In genomic region chr2:124317628-124318027, GRCh38 we compare ENCODE assay signal across 19 cellular contexts.
DNase-seq lines count a peak whose midpoint lies in the region; ATAC-seq, FAIRE-seq and TF ChIP-seq lines count a peak whose summit lies in the region.
"Had no signal": no experiment of that assay in that cellular context is flagged by ENCODE, and none has a peak within 500 bp of the region (broad histone marks: within the 10 kb centered on the region; RNA-seq: fewer than 3 reads in every experiment).

No MANE protein-coding gene starts in this region.

- peaks cover 3% of the 10 kb centered on the region; the same call in 1 of the 2 replicates for H3K23me2 ChIP-seq in H1 (ENCODE audit: low read depth, low read length)

- H3K4me2 ChIP-seq in GM23338 (no peak overlapping the region), Karpas-422 (ENCODE audit: low read depth, low read length, poor library complexity, severe bottlenecking) (peak overlapping the region; percentile 73), H1 (ENCODE audit: insufficient read depth in 1 of 2, low read depth in 2 of 2, low read length in 2 of 2) (no peak overlapping the region), neuronal stem cell (ENCODE audit: insufficient read depth, low read length, poor library complexity, severe bottlenecking) (no peak overlapping the region)

- no peak for TF ChIP-seq RAD21 in H1 (IDR thresholded peaks at IDR 0.05 in 1 of 2, conservative IDR thresholded peaks at IDR 0.05 in 1 of 2; ENCODE audit: low read depth in 2 of 2, low read length in 2 of 2)

- H3K9me2 ChIP-seq in GM23338 (ENCODE audit: insufficient read depth) (no peaks in the 10 kb centered on the region), Karpas-422 (replicated peaks; ENCODE audit: insufficient read depth, low read length) (no peaks in the 10 kb centered on the region)

- H3K4ac ChIP-seq in H1 (replicated peaks; ENCODE audit: insufficient read length, low read depth, low read length) = no peak overlapping the region
- no peak overlapping the region for H3K4ac ChIP-seq in neuronal stem cell (ENCODE audit: low read length)

- H3K36me3 ChIP-seq in GM23338 (ENCODE audit: insufficient read depth) = no peaks in the 10 kb centered on the region
- H3K36me3 ChIP-seq in Karpas-422 (ENCODE audit: insufficient read depth, low read length) = no peaks in the 10 kb centered on the region
- H3K36me3 ChIP-seq in H1 (ENCODE audit: control insufficient read depth in 2 of 4, insufficient read depth in 4 of 4, low read length in 3 of 4) = no peaks in the 10 kb centered on the region
- H3K36me3 ChIP-seq in neuronal stem cell (replicated peaks in 1 of 2; ENCODE audit: control insufficient read depth in 2 of 2, insufficient read depth in 2 of 2, low read length in 2 of 2) = no peaks in the 10 kb centered on the region
- H3K36me3 ChIP-seq in right atrium auricular region = no peaks in the 10 kb centered on the region

- no peaks in the 10 kb centered on the region; the same call in 2 of the 3 replicates for H3K9me3 Mint-ChIP-seq in GM23338

- H3K27ac Mint-ChIP-seq in GM23338 = no peak overlapping the region
- H3K27ac Mint-ChIP-seq: CD4-positive, CD25-positive, alpha-beta regulatory T cell; CD8-positive, alpha-beta T cell had no signal

- peaks cover 8% of the 10 kb centered on the region for H3K4me1 ChIP-seq in GM23338 (ENCODE audit: insufficient read depth)
- peaks cover 92% of the 10 kb centered on the region for H3K4me1 ChIP-seq in Karpas-422 (ENCODE audit: low read length)
- peaks cover 0 to 3% (median 1%) of the 10 kb centered on the region in 4 experiments; a peak in 2 of 7 replicates for H3K4me1 ChIP-seq in H1 (replicated peaks in 1 of 4; ENCODE audit: control insufficient read depth in 3 of 4, insufficient read depth in 4 of 4, low read length in 3 of 4)
- H3K4me1 ChIP-seq in neuronal stem cell (ENCODE audit: control insufficient read depth in 2 of 2, insufficient read depth in 1 of 2, low read depth in 1 of 2, low read length in 2 of 2) = no peaks in the 10 kb centered on the region
- H3K4me1 ChIP-seq in right atrium auricular region = no peaks in the 10 kb centered on the region

- no peaks in the 10 kb centered on the region for H3F3A ChIP-seq in GM23338 (replicated peaks; ENCODE audit: low read depth)

- H4K20me1 ChIP-seq in GM23338 (replicated peaks; ENCODE audit: insufficient read depth) (no peaks in the 10 kb centered on the region), Karpas-422 (ENCODE audit: insufficient read depth, low read depth, low read length) (no peaks in the 10 kb centered on the region), H1 (replicated peaks in 1 of 2; ENCODE audit: control insufficient read depth in 1 of 2, insufficient read depth in 2 of 2, low read length in 2 of 2) (no peaks in the 10 kb centered on the region)

- H2AFZ ChIP-seq in GM23338 (peak overlapping the region; percentile 28; the same call in 1 of the 2 replicates), Karpas-422 (ENCODE audit: low read length) (peak overlapping the region; percentile 38), H1 (ENCODE audit: low read length) (peak overlapping the region; percentile 57; the same call in 1 of the 2 replicates), neuronal stem cell (ENCODE audit: low read length) (no peak overlapping the region)

- H3K9me3 ChIP-seq in Karpas-422 (ENCODE audit: low read length) = no peaks in the 10 kb centered on the region
- no peaks in the 10 kb centered on the region for H3K9me3 ChIP-seq in H1 (ENCODE audit: insufficient read depth in 2 of 2, low read depth in 1 of 2, low read length in 1 of 2)
- no peaks in the 10 kb centered on the region for H3K9me3 ChIP-seq in neuronal stem cell (replicated peaks in 1 of 2; ENCODE audit: control insufficient read depth in 2 of 2, insufficient read depth in 1 of 2, low read depth in 1 of 2, low read length in 2 of 2)
- no peaks in the 10 kb centered on the region for H3K9me3 ChIP-seq in right atrium auricular region

- no peak overlapping the region for H3K4me3 ChIP-seq in GM23338
- H3K4me3 ChIP-seq in Karpas-422 (ENCODE audit: low read length) = peak overlapping the region; percentile 13; the same call in 1 of the 2 replicates
- no peak overlapping the region for H3K4me3 ChIP-seq in H1 (ENCODE audit: extremely low read depth in 1 of 4, insufficient read depth in 2 of 4, low read depth in 3 of 4, low read length in 4 of 4)
- no peak overlapping the region for H3K4me3 ChIP-seq in neuronal stem cell (ENCODE audit: low read length in 2 of 2)
- no peak overlapping the region for H3K4me3 ChIP-seq in right atrium auricular region

- H3K4me1 Mint-ChIP-seq in GM23338 = peaks cover 20% of the 10 kb centered on the region

- TF ChIP-seq CTCF in GM23338 (conservative IDR thresholded peaks at IDR 0.05; ENCODE audit: low read depth in 2 of 2) = no peak
- no peak for TF ChIP-seq CTCF in H1 (IDR thresholded peaks at IDR 0.05; ENCODE audit: control extremely low read depth in 1 of 3, insufficient read depth in 1 of 3, low read depth in 1 of 3, low read length in 3 of 3)
- no peak for TF ChIP-seq CTCF in right atrium auricular region (IDR thresholded peaks at IDR 0.05)

- ATAC-seq in GM23338 (no peak), HG03354 (IDR thresholded peaks at IDR 0.05; ENCODE audit: poor library complexity, severe bottlenecking, unreplicated experiment) (no peak)
- ATAC-seq: CD8-positive, alpha-beta T cell had no signal

- no peak for FAIRE-seq in H1 (lab: Jason Lieb, UNC)
- FAIRE-seq: GM12891, GM18507 had no signal

- H4K5ac ChIP-seq in H1 (ENCODE audit: insufficient read length, low read depth, low read length) = no peak overlapping the region

- H4K8ac ChIP-seq in H1 (ENCODE audit: extremely low read depth, insufficient read depth, low read length) (no peak overlapping the region), neuronal stem cell (ENCODE audit: low read depth, low read length) (no peak overlapping the region)

- H3K9ac ChIP-seq in Karpas-422 (ENCODE audit: low read length) (peak overlapping the region; percentile 53), H1 (replicated peaks in 1 of 4; ENCODE audit: extremely low read depth in 1 of 4, low read depth in 3 of 4, low read length in 3 of 4) (no peak overlapping the region; a peak in 1 of 7 replicates), neuronal stem cell (ENCODE audit: low read depth, low read length, poor library complexity) (peak overlapping the region; percentile 84)

- no peak overlapping the region for H3K56ac ChIP-seq in H1 (replicated peaks; ENCODE audit: insufficient read length, low read depth, low read length)

- no peaks in the 10 kb centered on the region for H3K36me3 Mint-ChIP-seq in GM23338 (ENCODE audit: low read depth)
- H3K36me3 Mint-ChIP-seq: CD4-positive, CD25-positive, alpha-beta regulatory T cell; CD8-positive, alpha-beta T cell had no signal

- no peaks in the 10 kb centered on the region for H3K79me1 ChIP-seq in H1 (ENCODE audit: low read depth, low read length)
- H3K79me1 ChIP-seq in neuronal stem cell (ENCODE audit: low read depth, low read length) = no peaks in the 10 kb centered on the region

- H3K4me3 Mint-ChIP-seq in GM23338 = no peak overlapping the region
- H3K4me3 Mint-ChIP-seq: CD8-positive, alpha-beta T cell had no signal

- no peak overlapping the region for H2BK20ac ChIP-seq in H1 (ENCODE audit: low read length)

- no peak for TF ChIP-seq POLR2A in H1 (IDR thresholded peaks at IDR 0.05; ENCODE audit: control extremely low read depth in 1 of 2, low read depth in 2 of 2, low read length in 2 of 2)

- H3K14ac ChIP-seq in H1 (ENCODE audit: insufficient read length) (no peak overlapping the region), neuronal stem cell (ENCODE audit: low read length) (no peak overlapping the region)

- 0 out of 2 replicates have a peak overlapping the region, but pooled peaks have one; percentile 51 for H3K18ac ChIP-seq in H1 (ENCODE audit: extremely low read depth, low read length)
- no peak overlapping the region for H3K18ac ChIP-seq in neuronal stem cell (ENCODE audit: low read length)

- no peak for TF ChIP-seq EP300 in H1 (IDR thresholded peaks at IDR 0.05; ENCODE audit: borderline replicate concordance in 1 of 2, low read depth in 2 of 2, low read length in 2 of 2)

- H2BK120ac ChIP-seq in H1 (replicated peaks; ENCODE audit: low read depth, low read length) (no peak overlapping the region), neuronal stem cell (ENCODE audit: low read depth, low read length) (no peak overlapping the region)

- no peak overlapping the region for H2BK5ac ChIP-seq in H1 (ENCODE audit: low read depth, low read length)
- H2BK5ac ChIP-seq in neuronal stem cell (ENCODE audit: low read length) = no peak overlapping the region

- H3K79me2 ChIP-seq in GM23338 (replicated peaks; ENCODE audit: insufficient read depth) (no peaks in the 10 kb centered on the region), Karpas-422 (ENCODE audit: low read length) (no peaks in the 10 kb centered on the region), H1 (ENCODE audit: control insufficient read depth in 1 of 2, insufficient read depth in 2 of 2, low read length in 2 of 2) (no peaks in the 10 kb centered on the region)

- H3K23ac ChIP-seq in H1 (ENCODE audit: insufficient read length) (no peak overlapping the region), neuronal stem cell (ENCODE audit: low read depth, low read length, poor library complexity) (no peak overlapping the region)

- H2BK12ac ChIP-seq in H1 (ENCODE audit: low read depth, low read length) (no peak overlapping the region), neuronal stem cell (ENCODE audit: low read length) (no peak overlapping the region)

- CTCF ChIA-PET in H1 (lab: Charles Lee; ENCODE audit: partially characterized antibody) = interaction anchor here (1.0 kb wide), 1 partner anchor 491 kb away, joined by 3 read pairs; no protein-coding TSS in a partner anchor

- H2BK15ac ChIP-seq in H1 (ENCODE audit: low read length) (no peak overlapping the region), neuronal stem cell (ENCODE audit: low read length) (no peak overlapping the region)

- DNase-seq in GM23338 (ENCODE audit: low spot score) (no peak), Karpas-422 (peak; percentile 53), H1 (ENCODE audit: low read depth in 1 of 2, low spot score in 2 of 2) (no peak), neuronal stem cell (ENCODE audit: low spot score) (no peak), NCI-H2171 treated with DMSO at 0.1 percent for 48 hours (lab: John Stamatoyannopoulos, UW) (no peak), CD1c-positive myeloid dendritic cell (ENCODE audit: extremely low spot score) (no peak), right atrium auricular region (ENCODE audit: low spot score) (no peak)
- DNase-seq: C1 segment of cervical spinal cord; Calu3; CD4-positive, CD25-positive, alpha-beta regulatory T cell; CD8-positive, alpha-beta T cell; DMS53; GF-D8; GOT3; H7; HCEC 1CT had no signal

- H3K27me3 ChIP-seq in GM23338 (ENCODE audit: insufficient read depth) (no peaks in the 10 kb centered on the region), Karpas-422 (ENCODE audit: low read length) (no peaks in the 10 kb centered on the region), H1 (replicated peaks in 1 of 4; ENCODE audit: control insufficient read depth in 3 of 4, extremely low read depth in 1 of 4, insufficient read depth in 3 of 4, low read length in 3 of 4) (no peaks in the 10 kb centered on the region), neuronal stem cell (ENCODE audit: control insufficient read depth in 3 of 3, insufficient read depth in 3 of 3, low read depth in 1 of 3, low read length in 3 of 3) (no peaks in the 10 kb centered on the region), right atrium auricular region (no peaks in the 10 kb centered on the region)

- no peaks in the 10 kb centered on the region for H3K27me3 Mint-ChIP-seq in GM23338 (ENCODE audit: insufficient read depth, low read depth, poor library complexity)
- H3K27me3 Mint-ChIP-seq: CD4-positive, CD25-positive, alpha-beta regulatory T cell had no signal

- H2AK5ac ChIP-seq in H1 (ENCODE audit: low read depth, low read length) (no peak overlapping the region), neuronal stem cell (ENCODE audit: low read depth, low read length) (no peak overlapping the region)

- 88% methylated on average over 1 of the region's 1 CpG; no CpG with 5 or more reads in 1 of the 2 experiments for WGBS in H1 (ENCODE audit: extremely low coverage in 1 of 2, insufficient coverage in 1 of 2, insufficient read length in 1 of 2, insufficient replicate concordance in 2 of 2, low coverage in 1 of 2, low lambda C conversion rate in 2 of 2, missing lambda C conversion rate in 1 of 2), 2 experiments
- WGBS in neuronal stem cell (ENCODE audit: extremely low coverage in 2 of 2, insufficient read length in 2 of 2, insufficient replicate concordance in 1 of 2), 2 donors = no CpG with 5 or more reads among the region's 1 CpG

- H4K91ac ChIP-seq in H1 (replicated peaks; ENCODE audit: insufficient read length, low read length) (no peak overlapping the region), neuronal stem cell (ENCODE audit: low read depth, low read length, poor library complexity) (no peak overlapping the region)

- H3K27ac ChIP-seq in GM23338 (ENCODE audit: low read depth) (no peak overlapping the region), Karpas-422 (ENCODE audit: low read length) (peak overlapping the region; percentile 98), H1 (ENCODE audit: low read depth, low read length) (no peak overlapping the region), neuronal stem cell (replicated peaks; ENCODE audit: low read length) (no peak overlapping the region), right atrium auricular region (no peak overlapping the region)

- POLR2A ChIA-PET in H1 (lab: Charles Lee; ENCODE audit: partially characterized antibody) = no interaction called here

Comparison
In these comparisons a context has a peak if more than half of its experiments do, and no peak if none do; other contexts are left out.
1. H3K9ac ChIP-seq: peak in Karpas-422 (single experiment) and neuronal stem cell (single experiment); none in H1 (0 of 4).